1 cellular context compared by ENCODE assay signal in the genomic region with DNA sequence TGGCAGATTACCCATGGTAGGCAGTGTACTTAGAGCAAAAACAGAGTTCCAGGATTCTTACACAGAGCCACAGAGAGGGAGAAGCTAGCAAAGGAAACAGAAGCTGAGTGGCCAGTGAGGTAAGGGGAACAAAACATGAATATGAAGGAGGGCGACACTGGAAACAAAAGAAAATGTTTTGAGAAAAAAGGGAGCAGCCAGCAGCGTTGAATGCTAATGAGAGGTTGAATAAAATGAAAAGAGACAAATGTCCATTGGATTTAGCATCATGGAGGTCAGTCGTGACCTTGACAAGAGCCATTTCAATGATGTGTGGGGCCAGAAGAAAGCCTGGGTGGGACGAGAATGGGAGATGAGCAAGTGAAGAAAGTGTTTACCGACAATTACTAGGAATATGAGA.
TF ChIP-seq lines count a peak whose summit lies in the region.

No MANE protein-coding gene starts in this region.

TF ChIP-seq in GM23338, 12 proteins besides CTCF, POLR2A, EP300 and RAD21 (continued from another document):
- TF ChIP-seq, protein P1, sequence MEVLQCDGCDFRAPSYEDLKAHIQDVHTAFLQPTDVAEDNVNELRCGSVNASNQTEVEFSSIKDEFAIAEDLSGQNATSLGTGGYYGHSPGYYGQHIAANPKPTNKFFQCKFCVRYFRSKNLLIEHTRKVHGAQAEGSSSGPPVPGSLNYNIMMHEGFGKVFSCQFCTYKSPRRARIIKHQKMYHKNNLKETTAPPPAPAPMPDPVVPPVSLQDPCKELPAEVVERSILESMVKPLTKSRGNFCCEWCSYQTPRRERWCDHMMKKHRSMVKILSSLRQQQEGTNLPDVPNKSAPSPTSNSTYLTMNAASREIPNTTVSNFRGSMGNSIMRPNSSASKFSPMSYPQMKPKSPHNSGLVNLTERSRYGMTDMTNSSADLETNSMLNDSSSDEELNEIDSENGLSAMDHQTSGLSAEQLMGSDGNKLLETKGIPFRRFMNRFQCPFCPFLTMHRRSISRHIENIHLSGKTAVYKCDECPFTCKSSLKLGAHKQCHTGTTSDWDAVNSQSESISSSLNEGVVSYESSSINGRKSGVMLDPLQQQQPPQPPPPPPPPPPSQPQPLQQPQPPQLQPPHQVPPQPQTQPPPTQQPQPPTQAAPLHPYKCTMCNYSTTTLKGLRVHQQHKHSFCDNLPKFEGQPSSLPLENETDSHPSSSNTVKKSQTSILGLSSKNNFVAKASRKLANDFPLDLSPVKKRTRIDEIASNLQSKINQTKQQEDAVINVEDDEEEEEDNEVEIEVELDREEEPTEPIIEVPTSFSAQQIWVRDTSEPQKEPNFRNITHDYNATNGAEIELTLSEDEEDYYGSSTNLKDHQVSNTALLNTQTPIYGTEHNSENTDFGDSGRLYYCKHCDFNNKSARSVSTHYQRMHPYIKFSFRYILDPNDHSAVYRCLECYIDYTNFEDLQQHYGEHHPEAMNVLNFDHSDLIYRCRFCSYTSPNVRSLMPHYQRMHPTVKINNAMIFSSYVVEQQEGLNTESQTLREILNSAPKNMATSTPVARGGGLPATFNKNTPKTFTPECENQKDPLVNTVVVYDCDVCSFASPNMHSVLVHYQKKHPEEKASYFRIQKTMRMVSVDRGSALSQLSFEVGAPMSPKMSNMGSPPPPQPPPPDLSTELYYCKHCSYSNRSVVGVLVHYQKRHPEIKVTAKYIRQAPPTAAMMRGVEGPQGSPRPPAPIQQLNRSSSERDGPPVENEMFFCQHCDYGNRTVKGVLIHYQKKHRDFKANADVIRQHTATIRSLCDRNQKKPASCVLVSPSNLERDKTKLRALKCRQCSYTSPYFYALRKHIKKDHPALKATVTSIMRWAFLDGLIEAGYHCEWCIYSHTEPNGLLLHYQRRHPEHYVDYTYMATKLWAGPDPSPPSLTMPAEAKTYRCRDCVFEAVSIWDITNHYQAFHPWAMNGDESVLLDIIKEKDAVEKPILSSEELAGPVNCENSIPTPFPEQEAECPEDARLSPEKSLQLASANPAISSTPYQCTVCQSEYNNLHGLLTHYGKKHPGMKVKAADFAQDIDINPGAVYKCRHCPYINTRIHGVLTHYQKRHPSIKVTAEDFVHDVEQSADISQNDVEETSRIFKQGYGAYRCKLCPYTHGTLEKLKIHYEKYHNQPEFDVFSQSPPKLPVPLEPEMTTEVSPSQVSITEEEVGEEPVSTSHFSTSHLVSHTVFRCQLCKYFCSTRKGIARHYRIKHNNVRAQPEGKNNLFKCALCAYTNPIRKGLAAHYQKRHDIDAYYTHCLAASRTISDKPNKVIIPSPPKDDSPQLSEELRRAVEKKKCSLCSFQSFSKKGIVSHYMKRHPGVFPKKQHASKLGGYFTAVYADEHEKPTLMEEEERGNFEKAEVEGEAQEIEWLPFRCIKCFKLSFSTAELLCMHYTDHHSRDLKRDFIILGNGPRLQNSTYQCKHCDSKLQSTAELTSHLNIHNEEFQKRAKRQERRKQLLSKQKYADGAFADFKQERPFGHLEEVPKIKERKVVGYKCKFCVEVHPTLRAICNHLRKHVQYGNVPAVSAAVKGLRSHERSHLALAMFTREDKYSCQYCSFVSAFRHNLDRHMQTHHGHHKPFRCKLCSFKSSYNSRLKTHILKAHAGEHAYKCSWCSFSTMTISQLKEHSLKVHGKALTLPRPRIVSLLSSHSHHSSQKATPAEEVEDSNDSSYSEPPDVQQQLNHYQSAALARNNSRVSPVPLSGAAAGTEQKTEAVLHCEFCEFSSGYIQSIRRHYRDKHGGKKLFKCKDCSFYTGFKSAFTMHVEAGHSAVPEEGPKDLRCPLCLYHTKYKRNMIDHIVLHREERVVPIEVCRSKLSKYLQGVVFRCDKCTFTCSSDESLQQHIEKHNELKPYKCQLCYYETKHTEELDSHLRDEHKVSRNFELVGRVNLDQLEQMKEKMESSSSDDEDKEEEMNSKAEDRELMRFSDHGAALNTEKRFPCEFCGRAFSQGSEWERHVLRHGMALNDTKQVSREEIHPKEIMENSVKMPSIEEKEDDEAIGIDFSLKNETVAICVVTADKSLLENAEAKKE (CRISPR knock-in tag; IDR thresholded peaks at IDR 0.05), result no peak
- no peak for TF ChIP-seq CREB1 (CRISPR knock-in tag; IDR thresholded peaks at IDR 0.05; ENCODE audit: low read depth)
